ENCODE assay signal across 12 cellular contexts in genomic region chr7:22694597-22695207, GRCh38. TPM values are rescaled to one million over a fixed set of nuclear protein-coding genes. Genes with fewer than 3 reads are reported as not detected.
DNase-seq lines count a peak whose midpoint lies in the region; ATAC-seq and TF ChIP-seq lines count a peak whose summit lies in the region.
"Had no signal": no experiment of that assay in that cellular context is flagged by ENCODE, and none has a peak within 500 bp of the region (broad histone marks: within the 10 kb centered on the region; RNA-seq: fewer than 3 reads in every experiment).

No MANE protein-coding gene starts in this region.

- DNase-seq in GM23248 = peak; percentile 24
- peak; percentile 75 for DNase-seq in MM.1S
- peak; percentile 72 for DNase-seq in naive B cell
- no peak for DNase-seq in NCI-H1417 treated with DMSO at 0.1 percent for 48 hours (lab: John Stamatoyannopoulos, UW)
- no peak for DNase-seq in activated T-cell treated with anti-CD3 and anti-CD28 coated beads, Interleukin-2, amount 50 U/mL, for 48 hours
- DNase-seq in gastrocnemius medialis = no peak
- DNase-seq: activated CD4-positive, alpha-beta T cell treated with anti-CD3 and anti-CD28 coated beads for 4 hours; NCI-H226; stimulated activated CD8-positive, alpha-beta memory T cell treated with anti-CD3 and anti-CD28 coated beads, Interleukin-4, amount 100 ng/mL, for 48 hours had no signal

- H3K27ac Mint-ChIP-seq in naive B cell = peak overlapping the region; percentile 82 to 100 (median 93)

- H2AFZ ChIP-seq in GM23248 (no peak overlapping the region), MM.1S (ENCODE audit: low read length) (no peak overlapping the region)

- H4K20me1 ChIP-seq in GM23248 (ENCODE audit: insufficient read depth) (no peaks in the 10 kb centered on the region), MM.1S (ENCODE audit: insufficient read depth, low read length) (no peaks in the 10 kb centered on the region)

- peaks cover 0 to 9% (median 0%) of the 10 kb centered on the region in 7 donors for H3K9me3 Mint-ChIP-seq in naive B cell

- H3K9me3 ChIP-seq in GM23248 (ENCODE audit: low read depth) = no peaks in the 10 kb centered on the region
- H3K9me3 ChIP-seq in MM.1S (replicated peaks; ENCODE audit: insufficient read depth, low read length) = no peaks in the 10 kb centered on the region
- H3K9me3 ChIP-seq in gastrocnemius medialis = no peaks in the 10 kb centered on the region

- H3K4me1 ChIP-seq in GM23248 (ENCODE audit: insufficient read depth) = no peaks in the 10 kb centered on the region
- H3K4me1 ChIP-seq in MM.1S (ENCODE audit: low read length) = peaks cover 49% of the 10 kb centered on the region
- H3K4me1 ChIP-seq in gastrocnemius medialis = peaks cover 0 to 9% of the 10 kb centered on the region in 2 donors

- H3K4me2 ChIP-seq in GM23248 (ENCODE audit: unreplicated experiment) (no peak overlapping the region), MM.1S (ENCODE audit: low read depth, low read length) (peak overlapping the region; percentile 55)

- TF ChIP-seq CTCF in MM.1S (IDR thresholded peaks at IDR 0.05; ENCODE audit: low read length) = no peak
- TF ChIP-seq CTCF in gastrocnemius medialis (IDR thresholded peaks at IDR 0.05 in 4 of 5, conservative IDR thresholded peaks at IDR 0.05 in 1 of 5) = no peak

- no peaks in the 10 kb centered on the region for H3K27me3 ChIP-seq in GM23248 (replicated peaks; ENCODE audit: insufficient read depth)
- H3K27me3 ChIP-seq in MM.1S (replicated peaks; ENCODE audit: insufficient read depth, low read length) = no peaks in the 10 kb centered on the region
- H3K27me3 ChIP-seq in gastrocnemius medialis = no peaks in the 10 kb centered on the region

- H3F3A ChIP-seq in GM23248 (ENCODE audit: insufficient read depth) = no peaks in the 10 kb centered on the region
- peaks cover 11% of the 10 kb centered on the region; the same call in 1 of the 2 replicates for H3F3A ChIP-seq in MM.1S (ENCODE audit: insufficient read depth, low read length)

- peaks cover 67 to 89% (median 76%) of the 10 kb centered on the region in 3 donors for H3K4me1 Mint-ChIP-seq in naive B cell

- WGBS in GM23248 (ENCODE audit: low coverage in 1 of 2, low lambda C conversion rate in 2 of 2, missing lambda C conversion rate in 2 of 2), 2 experiments = 75 to 78% methylated on average over 5 of the region's 5 CpGs

- peaks cover 12% of the 10 kb centered on the region in 2 donors for H3K36me3 Mint-ChIP-seq in naive B cell

- TF ChIP-seq POLR2A in gastrocnemius medialis (IDR thresholded peaks at IDR 0.05) = no peak

- H3K79me2 ChIP-seq in GM23248 (ENCODE audit: insufficient read depth) = no peaks in the 10 kb centered on the region
- H3K79me2 ChIP-seq in MM.1S (ENCODE audit: low read length) = no peaks in the 10 kb centered on the region

- in situ Hi-C loops in GM23248 (cut with MboI) (no loop called here), gastrocnemius medialis (cut with MboI; ENCODE audit: low sequenced_read_pairs in 4 of 4) (no loop called here)

- no peaks in the 10 kb centered on the region for H3K9me2 ChIP-seq in GM23248 (ENCODE audit: insufficient read depth)
- H3K9me2 ChIP-seq in MM.1S (replicated peaks; ENCODE audit: insufficient read depth, low read length) = no peaks in the 10 kb centered on the region

- peak overlapping the region; percentile 49 to 87 (median 66) for H3K4me3 Mint-ChIP-seq in naive B cell

- ATAC-seq in GM18520 (IDR thresholded peaks at IDR 0.05; ENCODE audit: unreplicated experiment) = peak; percentile 32
- ATAC-seq in naive B cell (ENCODE audit: low read depth in 2 of 2) = peak; percentile 67 to 68
- no peak for ATAC-seq in gastrocnemius medialis
- ATAC-seq: Right ventricle myocardium inferior had no signal

- H3K36me3 ChIP-seq in GM23248 (ENCODE audit: low read depth) (no peaks in the 10 kb centered on the region), MM.1S (replicated peaks; ENCODE audit: insufficient read depth, low read length) (no peaks in the 10 kb centered on the region), gastrocnemius medialis (no peaks in the 10 kb centered on the region)

- no peaks in the 10 kb centered on the region for H3K27me3 Mint-ChIP-seq in naive B cell

- intact Hi-C loops in gastrocnemius medialis (cut with DNase I; ENCODE audit: low total_unique reads) = no loop called here

- no peak overlapping the region for H3K9ac ChIP-seq in GM23248
- no peak overlapping the region for H3K9ac ChIP-seq in MM.1S (ENCODE audit: low read length)

- no peak overlapping the region for H3K4me3 ChIP-seq in GM23248
- H3K4me3 ChIP-seq in MM.1S (ENCODE audit: low read length) = peak overlapping the region; percentile 5
- no peak overlapping the region for H3K4me3 ChIP-seq in gastrocnemius medialis

- H3K27ac ChIP-seq in GM23248 (no peak overlapping the region), MM.1S (ENCODE audit: low read length) (no peak overlapping the region), gastrocnemius medialis (no peak overlapping the region)

RNA-seq across cellular contexts. Expression of gene IL6, which starts 32.3 kb away (rescaled TPM):
- total RNA-seq in GM23248 (2014; rRNA removed; shearing (Covaris generic)) = 15.3 and 18.7 TPM in 2 replicates
- polyA plus RNA-seq in GM23248 (2016; fragmentation: Nextera tagmentation; extraction: Ambion mirVana) = 29.0 and 30.6 TPM in 2 replicates
- 10 to 100 TPM in 3 of 6 donors, 1 to 10 TPM in 3; 6.1 to 35.9 (median 9.4) TPM for polyA plus RNA-seq in naive B cell (ENCODE audit: low read depth in 6 of 6)
- 1 to 10 TPM in 2 of 4 donors, not detected in 2; 2.4 to 3.1 TPM for total RNA-seq in gastrocnemius medialis
- total RNA-seq: LHCN-M2 had no signal

Comparison
In these comparisons a context has a peak if more than half of its experiments do, and no peak if none do; other contexts are left out.
1. ATAC-seq: peak in GM18520 (single experiment) and naive B cell (2 of 2); none in gastrocnemius medialis (0 of 2).
2. DNase-seq: peak in GM23248 (single experiment), MM.1S (single experiment) and naive B cell (single experiment); none in NCI-H1417 treated with DMSO at 0.1 percent for 48 hours (single experiment), activated T-cell treated with anti-CD3 and anti-CD28 coated beads, Interleukin-2, amount 50 U/mL, for 48 hours (0 of 2) and gastrocnemius medialis (0 of 2).